Comparison of ENCODE assay signal across 2 cellular contexts in genomic region chr5:178221857-178222256, GRCh38.
TF ChIP-seq lines count a peak whose summit lies in the region.

No MANE protein-coding gene starts in this region.

TF ChIP-seq in HEK293, 187 proteins besides CTCF, POLR2A, EP300 and RAD21:
- TF ChIP-seq, protein P1, sequence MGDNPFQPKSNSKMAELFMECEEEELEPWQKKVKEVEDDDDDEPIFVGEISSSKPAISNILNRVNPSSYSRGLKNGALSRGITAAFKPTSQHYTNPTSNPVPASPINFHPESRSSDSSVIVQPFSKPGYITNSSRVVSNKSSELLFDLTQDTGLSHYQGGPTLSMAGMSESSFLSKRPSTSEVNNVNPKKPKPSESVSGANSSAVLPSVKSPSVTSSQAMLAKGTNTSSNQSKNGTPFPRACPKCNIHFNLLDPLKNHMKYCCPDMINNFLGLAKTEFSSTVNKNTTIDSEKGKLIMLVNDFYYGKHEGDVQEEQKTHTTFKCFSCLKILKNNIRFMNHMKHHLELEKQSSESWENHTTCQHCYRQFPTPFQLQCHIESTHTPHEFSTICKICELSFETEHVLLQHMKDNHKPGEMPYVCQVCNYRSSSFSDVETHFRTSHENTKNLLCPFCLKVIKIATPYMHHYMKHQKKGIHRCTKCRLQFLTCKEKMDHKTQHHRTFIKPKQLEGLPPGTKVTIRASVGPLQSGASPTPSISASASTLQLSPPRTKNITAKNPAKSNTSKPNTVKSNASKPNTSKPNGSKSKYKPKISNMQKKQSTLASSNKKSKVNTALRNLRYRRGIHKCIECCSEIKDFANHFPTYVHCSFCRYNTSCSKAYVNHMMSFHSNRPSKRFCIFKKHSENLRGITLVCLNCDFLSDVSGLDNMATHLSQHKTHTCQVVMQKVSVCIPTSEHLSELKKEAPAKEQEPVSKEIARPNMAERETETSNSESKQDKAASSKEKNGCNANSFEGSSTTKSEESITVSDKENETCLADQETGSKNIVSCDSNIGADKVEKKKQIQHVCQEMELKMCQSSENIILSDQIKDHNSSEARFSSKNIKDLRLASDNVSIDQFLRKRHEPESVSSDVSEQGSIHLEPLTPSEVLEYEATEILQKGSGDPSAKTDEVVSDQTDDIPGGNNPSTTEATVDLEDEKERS (tag by site-specific recombination; IDR thresholded peaks at IDR 0.05), result no peak
- 0 out of 2 replicates have a peak, but pooled peaks have one; percentile 20 for TF ChIP-seq ZIC2 (tag by site-specific recombination; IDR thresholded peaks at IDR 0.05)
- no peak for TF ChIP-seq ZNF664 (tag by site-specific recombination; IDR thresholded peaks at IDR 0.05)
- TF ChIP-seq ZNF10 (tag by site-specific recombination; IDR thresholded peaks at IDR 0.05), result no peak
- TF ChIP-seq KLF1 (tag by site-specific recombination; IDR thresholded peaks at IDR 0.05), result peak; percentile 56
- TF ChIP-seq ZNF138 (tag by site-specific recombination; IDR thresholded peaks at IDR 0.05; ENCODE audit: borderline replicate concordance), result no peak
- no peak for TF ChIP-seq ZNF311 (tag by site-specific recombination; IDR thresholded peaks at IDR 0.05; ENCODE audit: borderline replicate concordance)
- TF ChIP-seq, protein P2, sequence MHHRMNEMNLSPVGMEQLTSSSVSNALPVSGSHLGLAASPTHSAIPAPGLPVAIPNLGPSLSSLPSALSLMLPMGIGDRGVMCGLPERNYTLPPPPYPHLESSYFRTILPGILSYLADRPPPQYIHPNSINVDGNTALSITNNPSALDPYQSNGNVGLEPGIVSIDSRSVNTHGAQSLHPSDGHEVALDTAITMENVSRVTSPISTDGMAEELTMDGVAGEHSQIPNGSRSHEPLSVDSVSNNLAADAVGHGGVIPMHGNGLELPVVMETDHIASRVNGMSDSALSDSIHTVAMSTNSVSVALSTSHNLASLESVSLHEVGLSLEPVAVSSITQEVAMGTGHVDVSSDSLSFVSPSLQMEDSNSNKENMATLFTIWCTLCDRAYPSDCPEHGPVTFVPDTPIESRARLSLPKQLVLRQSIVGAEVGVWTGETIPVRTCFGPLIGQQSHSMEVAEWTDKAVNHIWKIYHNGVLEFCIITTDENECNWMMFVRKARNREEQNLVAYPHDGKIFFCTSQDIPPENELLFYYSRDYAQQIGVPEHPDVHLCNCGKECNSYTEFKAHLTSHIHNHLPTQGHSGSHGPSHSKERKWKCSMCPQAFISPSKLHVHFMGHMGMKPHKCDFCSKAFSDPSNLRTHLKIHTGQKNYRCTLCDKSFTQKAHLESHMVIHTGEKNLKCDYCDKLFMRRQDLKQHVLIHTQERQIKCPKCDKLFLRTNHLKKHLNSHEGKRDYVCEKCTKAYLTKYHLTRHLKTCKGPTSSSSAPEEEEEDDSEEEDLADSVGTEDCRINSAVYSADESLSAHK (tag by site-specific recombination; IDR thresholded peaks at IDR 0.05), result no peak

TF ChIP-seq in GM12878, 131 proteins besides CTCF, POLR2A, EP300 and RAD21:
- TF ChIP-seq NFXL1 (IDR thresholded peaks at IDR 0.05; ENCODE audit: borderline replicate concordance) (no peak), ZNF592 (IDR thresholded peaks at IDR 0.05) (no peak), HDAC2 (IDR thresholded peaks at IDR 0.05) (no peak), ZBTB4 (CRISPR knock-in tag; IDR thresholded peaks at IDR 0.05) (no peak), GABPA (IDR thresholded peaks at IDR 0.05; ENCODE audit: low read depth) (no peak)
